1 cellular context compared by ENCODE assay signal in genomic region chr2:105110295-105110829, GRCh38.
TF ChIP-seq lines count a peak whose summit lies in the region.

No MANE protein-coding gene starts in this region.

TF ChIP-seq in GM23338, 12 proteins besides CTCF, POLR2A, EP300 and RAD21 (continued from another document):
- TF ChIP-seq ZNF462 (CRISPR knock-in tag; IDR thresholded peaks at IDR 0.05), result no peak
TF ChIP-seq in GM23338: peak in this region for 0.
